In genomic region chr16:27426423-27427408, GRCh38 we compare ENCODE assay signal across 9 cellular contexts. TPM values are rescaled to one million over a fixed set of nuclear protein-coding genes. Genes with fewer than 3 reads are reported as not detected.
DNase-seq lines count a peak whose midpoint lies in the region; ATAC-seq and TF ChIP-seq lines count a peak whose summit lies in the region.
"Had no signal": no experiment of that assay in that cellular context is flagged by ENCODE, and none has a peak within 500 bp of the region (broad histone marks: within the 10 kb centered on the region; RNA-seq: fewer than 3 reads in every experiment).

No MANE protein-coding gene starts in this region.

- H3K4me1 ChIP-seq in A673 (ENCODE audit: insufficient read depth, low read length, poor library complexity, severe bottlenecking) = no peaks in the 10 kb centered on the region
- no peaks in the 10 kb centered on the region for H3K4me1 ChIP-seq in smooth muscle cell (ENCODE audit: low read depth)

- no peaks in the 10 kb centered on the region for H3F3A ChIP-seq in smooth muscle cell (ENCODE audit: low read depth)

- WGBS in smooth muscle cell (ENCODE audit: low lambda C conversion rate) = 50% methylated on average over 7 of the region's 7 CpGs

- TF ChIP-seq CTCF in A673 (conservative IDR thresholded peaks at IDR 0.05; ENCODE audit: low read depth, low read length) = no peak
- TF ChIP-seq CTCF in progenitor cell of endocrine pancreas (IDR thresholded peaks at IDR 0.05; ENCODE audit: unreplicated experiment) = no peak
- TF ChIP-seq CTCF in smooth muscle cell (IDR thresholded peaks at IDR 0.05; ENCODE audit: borderline replicate concordance, insufficient read depth, poor library complexity, severe bottlenecking) = no peak

- H3K27me3 ChIP-seq in A673 (replicated peaks; ENCODE audit: insufficient read depth, low read depth, low read length, poor library complexity) (no peaks in the 10 kb centered on the region), smooth muscle cell (ENCODE audit: low read depth) (no peaks in the 10 kb centered on the region)
- H3K27me3 ChIP-seq: ovary had no signal

- H2AFZ ChIP-seq in smooth muscle cell (ENCODE audit: low read depth) = no peak overlapping the region

- H3K9me3 ChIP-seq in A673 (ENCODE audit: low read depth, low read length, poor library complexity, severe bottlenecking) (peaks cover 16% of the 10 kb centered on the region), smooth muscle cell (replicated peaks; ENCODE audit: low read depth) (peaks cover 7% of the 10 kb centered on the region)
- H3K9me3 ChIP-seq: ovary had no signal

- H3K27me3 Mint-ChIP-seq in dendritic cell treated with granulocyte-macrophage colony-stimulating factor and Interleukin-4, amounts not matched to agents 40 ng/mL and 50 ng/mL, for 4 days = peaks cover 4% of the 10 kb centered on the region
- H3K27me3 Mint-ChIP-seq in progenitor cell of endocrine pancreas = no peaks in the 10 kb centered on the region

- H3K4me3 Mint-ChIP-seq in dendritic cell treated with granulocyte-macrophage colony-stimulating factor and Interleukin-4, amounts not matched to agents 40 ng/mL and 50 ng/mL, for 4 days = peak overlapping the region; percentile 60
- no peak overlapping the region for H3K4me3 Mint-ChIP-seq in progenitor cell of endocrine pancreas (ENCODE audit: low read depth)

- no peak overlapping the region for H3K9ac ChIP-seq in smooth muscle cell (ENCODE audit: low read depth)

- POLR2A ChIA-PET in A673 (lab: Charles Lee; ENCODE audit: low non-redundant PET) = interaction anchor here (0.5 kb wide), 1 partner anchor 19 kb away, joined by 7 read pairs; no protein-coding TSS in a partner anchor

- intact Hi-C loops in A673 (cut with micrococcal nuclease; ENCODE audit: unreplicated experiment) = no loop called here
- intact Hi-C loops in dendritic cell treated with granulocyte-macrophage colony-stimulating factor and Interleukin-4, amounts not matched to agents 40 ng/mL and 50 ng/mL, for 4 days (cut with micrococcal nuclease) = no loop called here

- peaks cover 68% of the 10 kb centered on the region for H3K36me3 Mint-ChIP-seq in dendritic cell treated with granulocyte-macrophage colony-stimulating factor and Interleukin-4, amounts not matched to agents 40 ng/mL and 50 ng/mL, for 4 days (ENCODE audit: low read depth)
- H3K36me3 Mint-ChIP-seq in progenitor cell of endocrine pancreas (ENCODE audit: insufficient read depth) = peaks cover 2% of the 10 kb centered on the region

- no TSS peak for BruUV-seq in A673 (replicated peaks; lab: Mats Ljungman, UMichigan)

- H3K9me3 Mint-ChIP-seq in dendritic cell treated with granulocyte-macrophage colony-stimulating factor and Interleukin-4, amounts not matched to agents 40 ng/mL and 50 ng/mL, for 4 days = peaks cover 10% of the 10 kb centered on the region
- peaks cover 13% of the 10 kb centered on the region for H3K9me3 Mint-ChIP-seq in progenitor cell of endocrine pancreas (ENCODE audit: low read depth)

- ATAC-seq in HG02610 (IDR thresholded peaks at IDR 0.05; ENCODE audit: unreplicated experiment) = peak; percentile 74

- H4K20me1 ChIP-seq in smooth muscle cell (ENCODE audit: low read depth) = no peaks in the 10 kb centered on the region

- peak; percentile 93 for TF ChIP-seq POLR2A in GM15510 (IDR thresholded peaks at IDR 0.05; ENCODE audit: borderline replicate concordance, extremely low read depth, insufficient read length)

- H3K4me2 ChIP-seq in smooth muscle cell = no peak overlapping the region

- DNase-seq in A673 (ENCODE audit: low spot score) = peak; percentile 60
- DNase-seq in NCI-H1092 (lab: John Stamatoyannopoulos, UW) = peak; percentile 37
- DNase-seq in activated CD4-positive, CD25-positive, alpha-beta regulatory T cell treated with anti-CD3 and anti-CD28 coated beads, Interleukin-2, amount 50 U/mL, for 72 hours = peak; percentile 64
- peak; percentile 6 for DNase-seq in progenitor cell of endocrine pancreas (ENCODE audit: low spot score, unreplicated experiment)
- DNase-seq in smooth muscle cell (lab: John Stamatoyannopoulos, UW; ENCODE audit: unreplicated experiment) = no peak

- peaks cover 50% of the 10 kb centered on the region for H3K4me1 Mint-ChIP-seq in dendritic cell treated with granulocyte-macrophage colony-stimulating factor and Interleukin-4, amounts not matched to agents 40 ng/mL and 50 ng/mL, for 4 days (ENCODE audit: low read depth)
- H3K4me1 Mint-ChIP-seq in progenitor cell of endocrine pancreas (ENCODE audit: low read depth) = no peaks in the 10 kb centered on the region

- H3K79me2 ChIP-seq in smooth muscle cell (ENCODE audit: low read depth) = no peaks in the 10 kb centered on the region

- H3K27ac Mint-ChIP-seq in dendritic cell treated with granulocyte-macrophage colony-stimulating factor and Interleukin-4, amounts not matched to agents 40 ng/mL and 50 ng/mL, for 4 days = peak overlapping the region; percentile 54
- H3K27ac Mint-ChIP-seq in progenitor cell of endocrine pancreas = no peak overlapping the region

- H3K27ac ChIP-seq in A673 (ENCODE audit: low read depth, low read length, poor library complexity, severe bottlenecking) (no peak overlapping the region), smooth muscle cell (ENCODE audit: low read depth) (no peak overlapping the region)
- H3K27ac ChIP-seq: ovary had no signal

- CTCF ChIA-PET in A673 (lab: Charles Lee) = interaction anchor here (0.6 kb wide), 1 partner anchor 29 kb away, joined by 6 read pairs; no protein-coding TSS in a partner anchor

- H3K4me3 ChIP-seq in A673 (ENCODE audit: low read depth, low read length, poor library complexity, severe bottlenecking) (no peak overlapping the region), smooth muscle cell (no peak overlapping the region)
- H3K4me3 ChIP-seq: ovary had no signal

- H3K36me3 ChIP-seq in A673 (ENCODE audit: insufficient read depth, low read length, poor library complexity, severe bottlenecking) (no peaks in the 10 kb centered on the region), smooth muscle cell (ENCODE audit: low read depth) (no peaks in the 10 kb centered on the region)
- H3K36me3 ChIP-seq: ovary had no signal

RNA-seq across cellular contexts. Expression of gene IL21R, which starts 24.7 kb away (rescaled TPM):
- total RNA-seq in A673 (2021) = 0.19 and 0.39 TPM in 2 replicates
- not detected in 2 replicates for total RNA-seq in progenitor cell of endocrine pancreas
- total RNA-seq in smooth muscle cell = not detected in 2 replicates
- polyA plus RNA-seq in smooth muscle cell = not detected in 2 replicates
